ENCODE assay signal across 16 cellular contexts in the genomic region with DNA sequence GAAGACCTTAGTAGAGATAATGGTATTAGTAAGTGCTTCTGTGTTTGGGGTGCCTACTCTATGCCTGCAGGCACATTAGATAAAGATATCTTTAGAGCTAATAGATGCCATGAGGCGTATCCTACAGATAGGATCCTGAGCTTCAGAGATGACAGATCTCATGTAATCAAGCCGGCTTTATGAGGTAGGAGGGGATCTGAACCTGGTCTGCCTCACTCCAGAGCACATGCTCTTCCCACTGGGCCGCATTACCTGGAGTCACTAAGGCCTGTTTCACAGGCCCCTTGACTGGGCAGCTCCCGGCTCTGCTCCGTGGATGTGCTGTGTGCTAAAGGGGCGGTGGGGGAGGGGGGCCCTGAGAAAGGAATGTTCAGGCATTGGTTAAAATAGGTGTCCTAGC.
DNase-seq lines count a peak whose midpoint lies in the region; ATAC-seq and TF ChIP-seq lines count a peak whose summit lies in the region.
"Had no signal": no experiment of that assay in that cellular context is flagged by ENCODE, and none has a peak within 500 bp of the region (broad histone marks: within the 10 kb centered on the region; RNA-seq: fewer than 3 reads in every experiment).

No MANE protein-coding gene starts in this region.

- H3K27me3 Mint-ChIP-seq in GM23338 (ENCODE audit: insufficient read depth, low read depth, poor library complexity), result peaks cover 21% of the 10 kb centered on the region

- no peak overlapping the region for H2AK5ac ChIP-seq in mesendoderm (ENCODE audit: low read length)

- H3K4me3 ChIP-seq in GM23338 (no peak overlapping the region), mesendoderm (ENCODE audit: low read length) (no peak overlapping the region)
- H3K4me3 ChIP-seq: A549, GM23248 had no signal

- H3K36me3 ChIP-seq in GM23338 (ENCODE audit: insufficient read depth) (no peaks in the 10 kb centered on the region), mesendoderm (ENCODE audit: control insufficient read depth, insufficient read depth, low read length) (no peaks in the 10 kb centered on the region)

- no peak overlapping the region for H3K23ac ChIP-seq in mesendoderm (ENCODE audit: low read length)

- H3K9me2 ChIP-seq in GM23338 (ENCODE audit: insufficient read depth), result no peaks in the 10 kb centered on the region

- no peaks in the 10 kb centered on the region for H4K20me1 ChIP-seq in GM23338 (replicated peaks; ENCODE audit: insufficient read depth)

- no peak overlapping the region for H3K4me3 Mint-ChIP-seq in GM23338
- H3K4me3 Mint-ChIP-seq: CD14-positive monocyte; CD8-positive, alpha-beta T cell; H9 had no signal

- H3K4me2 ChIP-seq in GM23338, result peak overlapping the region; percentile 15; the same call in 1 of the 2 replicates
- no peak overlapping the region for H3K4me2 ChIP-seq in mesendoderm (ENCODE audit: low read length)
- H3K4me2 ChIP-seq: A549 had no signal

- H3K79me1 ChIP-seq in mesendoderm (ENCODE audit: low read length), result no peaks in the 10 kb centered on the region

- no peak overlapping the region for H3K56ac ChIP-seq in mesendoderm (ENCODE audit: low read length)

- no peaks in the 10 kb centered on the region for H3K36me3 Mint-ChIP-seq in GM23338 (ENCODE audit: low read depth)
- H3K36me3 Mint-ChIP-seq: CD14-positive monocyte; CD8-positive, alpha-beta T cell had no signal

- H3K9me3 Mint-ChIP-seq in GM23338, result no peaks in the 10 kb centered on the region; the same call in 2 of the 3 replicates
- H3K9me3 Mint-ChIP-seq: CD14-positive monocyte; CD8-positive, alpha-beta T cell; H9 had no signal

- H4K8ac ChIP-seq in mesendoderm (ENCODE audit: low read depth, low read length), result no peak overlapping the region

- H2AFZ ChIP-seq in GM23338, result no peak overlapping the region
- H2AFZ ChIP-seq: GM23248 had no signal

- ATAC-seq in GM23338, result peak; percentile 67
- ATAC-seq: A549; CD8-positive, alpha-beta T cell had no signal

- H3K27ac ChIP-seq in GM23338 (ENCODE audit: low read depth) (no peak overlapping the region), mesendoderm (ENCODE audit: low read depth, low read length) (peak overlapping the region; percentile 22)
- H3K27ac ChIP-seq: A549, GM23248 had no signal

- H3K4ac ChIP-seq in mesendoderm (ENCODE audit: low read depth, low read length), result no peak overlapping the region

- H3K4me1 ChIP-seq in GM23338 (ENCODE audit: insufficient read depth) (peaks cover 14% of the 10 kb centered on the region), mesendoderm (ENCODE audit: control insufficient read depth, low read depth, low read length) (peaks cover 7% of the 10 kb centered on the region)
- H3K4me1 ChIP-seq: A549 had no signal

- no peak overlapping the region for H2BK5ac ChIP-seq in mesendoderm (ENCODE audit: low read length)

- DNase-seq in NCI-H2227 (lab: John Stamatoyannopoulos, UW; ENCODE audit: unreplicated experiment), result peak; percentile 70
- DNase-seq in NCI-H2227 treated with DMSO at 0.1 percent for 48 hours (lab: John Stamatoyannopoulos, UW), result no peak
- DNase-seq in GM23338 (ENCODE audit: low spot score), result no peak
- peak; percentile 49 for DNase-seq in NCI-H226
- peak; percentile 27 for DNase-seq in mesendoderm
- DNase-seq in iPS-NIHi11 (ENCODE audit: low spot score), result no peak
- no peak for DNase-seq in retina
- DNase-seq in NCI-H1694 treated with DMSO at 0.1 percent for 48 hours (lab: John Stamatoyannopoulos, UW), result no peak
- DNase-seq: CD8-positive, alpha-beta T cell; COR-L47; DMS153; EL; H9 had no signal

- no peak overlapping the region for H4K5ac ChIP-seq in mesendoderm (ENCODE audit: low read length)

- H3K9ac ChIP-seq in mesendoderm (ENCODE audit: low read length), result no peak overlapping the region
- H3K9ac ChIP-seq: GM23248 had no signal

- H3K79me2 ChIP-seq in GM23338 (replicated peaks; ENCODE audit: insufficient read depth), result no peaks in the 10 kb centered on the region
- H3K79me2 ChIP-seq in mesendoderm (ENCODE audit: control insufficient read depth, insufficient read depth, low read length), result no peaks in the 10 kb centered on the region

- H3K27me3 ChIP-seq in GM23338 (ENCODE audit: insufficient read depth) (peaks cover 8% of the 10 kb centered on the region), mesendoderm (ENCODE audit: insufficient read depth, low read length, poor library complexity) (no peaks in the 10 kb centered on the region)

- H2BK120ac ChIP-seq in mesendoderm (ENCODE audit: low read depth, low read length), result no peak overlapping the region

- TF ChIP-seq CTCF in GM23338 (conservative IDR thresholded peaks at IDR 0.05; ENCODE audit: low read depth in 2 of 2), result no peak

- H2BK15ac ChIP-seq in mesendoderm (replicated peaks; ENCODE audit: low read depth), result no peak overlapping the region

- no CpG with 5 or more reads among the region's 6 CpGs for WGBS in mesendoderm (ENCODE audit: extremely low coverage, insufficient coverage, low lambda C conversion rate)

- no peak overlapping the region for H3K18ac ChIP-seq in mesendoderm (ENCODE audit: low read length)

- H3K4me1 Mint-ChIP-seq in GM23338, result peaks cover 14% of the 10 kb centered on the region; the same call in 2 of the 3 replicates

- H3K27ac Mint-ChIP-seq in GM23338, result no peak overlapping the region
- H3K27ac Mint-ChIP-seq: CD14-positive monocyte; CD8-positive, alpha-beta T cell; H9 had no signal

- H3F3A ChIP-seq in GM23338 (replicated peaks; ENCODE audit: low read depth), result no peaks in the 10 kb centered on the region

TF ChIP-seq in GM23338, 12 proteins besides CTCF, POLR2A, EP300 and RAD21 (continues in another document):
- TF ChIP-seq EZH2 (IDR thresholded peaks at IDR 0.05; ENCODE audit: low read depth, unreplicated experiment) (no peak), NANOG (IDR thresholded peaks at IDR 0.05; ENCODE audit: borderline replicate concordance) (no peak), EZH2phosphoT487 (IDR thresholded peaks at IDR 0.05; ENCODE audit: unreplicated experiment) (no peak), ZNF331 (CRISPR knock-in tag; IDR thresholded peaks at IDR 0.05; ENCODE audit: low read depth) (no peak), ZNF114 (CRISPR knock-in tag; IDR thresholded peaks at IDR 0.05) (no peak), STAT1 (IDR thresholded peaks at IDR 0.05; ENCODE audit: unreplicated experiment) (no peak)
- TF ChIP-seq, protein P1, sequence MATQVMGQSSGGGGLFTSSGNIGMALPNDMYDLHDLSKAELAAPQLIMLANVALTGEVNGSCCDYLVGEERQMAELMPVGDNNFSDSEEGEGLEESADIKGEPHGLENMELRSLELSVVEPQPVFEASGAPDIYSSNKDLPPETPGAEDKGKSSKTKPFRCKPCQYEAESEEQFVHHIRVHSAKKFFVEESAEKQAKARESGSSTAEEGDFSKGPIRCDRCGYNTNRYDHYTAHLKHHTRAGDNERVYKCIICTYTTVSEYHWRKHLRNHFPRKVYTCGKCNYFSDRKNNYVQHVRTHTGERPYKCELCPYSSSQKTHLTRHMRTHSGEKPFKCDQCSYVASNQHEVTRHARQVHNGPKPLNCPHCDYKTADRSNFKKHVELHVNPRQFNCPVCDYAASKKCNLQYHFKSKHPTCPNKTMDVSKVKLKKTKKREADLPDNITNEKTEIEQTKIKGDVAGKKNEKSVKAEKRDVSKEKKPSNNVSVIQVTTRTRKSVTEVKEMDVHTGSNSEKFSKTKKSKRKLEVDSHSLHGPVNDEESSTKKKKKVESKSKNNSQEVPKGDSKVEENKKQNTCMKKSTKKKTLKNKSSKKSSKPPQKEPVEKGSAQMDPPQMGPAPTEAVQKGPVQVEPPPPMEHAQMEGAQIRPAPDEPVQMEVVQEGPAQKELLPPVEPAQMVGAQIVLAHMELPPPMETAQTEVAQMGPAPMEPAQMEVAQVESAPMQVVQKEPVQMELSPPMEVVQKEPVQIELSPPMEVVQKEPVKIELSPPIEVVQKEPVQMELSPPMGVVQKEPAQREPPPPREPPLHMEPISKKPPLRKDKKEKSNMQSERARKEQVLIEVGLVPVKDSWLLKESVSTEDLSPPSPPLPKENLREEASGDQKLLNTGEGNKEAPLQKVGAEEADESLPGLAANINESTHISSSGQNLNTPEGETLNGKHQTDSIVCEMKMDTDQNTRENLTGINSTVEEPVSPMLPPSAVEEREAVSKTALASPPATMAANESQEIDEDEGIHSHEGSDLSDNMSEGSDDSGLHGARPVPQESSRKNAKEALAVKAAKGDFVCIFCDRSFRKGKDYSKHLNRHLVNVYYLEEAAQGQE (IDR thresholded peaks at IDR 0.05; ENCODE audit: unreplicated experiment), result no peak

Comparison
In these comparisons a context has a peak if more than half of its experiments do, and no peak if none do; other contexts are left out.
1. DNase-seq: peak in NCI-H2227 (single experiment), NCI-H226 (single experiment) and mesendoderm (single experiment); none in NCI-H2227 treated with DMSO at 0.1 percent for 48 hours (single experiment), GM23338 (single experiment), iPS-NIHi11 (single experiment), retina (single experiment) and NCI-H1694 treated with DMSO at 0.1 percent for 48 hours (single experiment).